In genomic region chrX:53683556-53684414, GRCh38 we compare ENCODE assay signal across 1 cellular context.
A peak's percentile ranks its signal among the peaks of the same experiment; 100 is the strongest.
TF ChIP-seq lines count a peak whose summit lies in the region.

No MANE protein-coding gene starts in this region.

TF ChIP-seq in H1, 55 proteins besides CTCF, POLR2A, EP300 and RAD21 (continued from another document):
- TF ChIP-seq CHD7 (IDR thresholded peaks at IDR 0.05; ENCODE audit: insufficient replicate concordance, low read length) (no peak), BCL11A (IDR thresholded peaks at IDR 0.05; ENCODE audit: low read depth in 2 of 2, low read length in 2 of 2) (no peak), KDM5A (IDR thresholded peaks at IDR 0.05; ENCODE audit: low read length) (no peak), YY1 (IDR thresholded peaks at IDR 0.05; ENCODE audit: low read depth, low read length) (peak; percentile 88), TCF12 (IDR thresholded peaks at IDR 0.05; ENCODE audit: low read depth, low read length) (no peak), GTF2F1 (IDR thresholded peaks at IDR 0.05; ENCODE audit: borderline replicate concordance, low read depth, low read length) (no peak), BRCA1 (IDR thresholded peaks at IDR 0.05; ENCODE audit: low read depth, low read length) (peak; percentile 84), POU5F1 (IDR thresholded peaks at IDR 0.05; ENCODE audit: low read depth, low read length) (no peak), EGR1 (IDR thresholded peaks at IDR 0.05; ENCODE audit: borderline replicate concordance, low read depth, low read length) (no peak), POLR2AphosphoS5 (IDR thresholded peaks at IDR 0.05; ENCODE audit: low read depth, low read length) (peak; percentile 87), MAX (IDR thresholded peaks at IDR 0.05) (peak; percentile 65), MAFK (IDR thresholded peaks at IDR 0.05; ENCODE audit: low read depth, low read length) (no peak), BACH1 (IDR thresholded peaks at IDR 0.05; ENCODE audit: low read length) (peak; percentile 74; the same call in 1 of the 2 replicates), PHF8 (conservative IDR thresholded peaks at IDR 0.05; ENCODE audit: low read depth, low read length) (peak; percentile 78), CBX8 (IDR thresholded peaks at IDR 0.05; ENCODE audit: borderline replicate concordance, low read depth, low read length) (no peak), RFX5 (IDR thresholded peaks at IDR 0.05; ENCODE audit: borderline replicate concordance, low read depth, low read length) (no peak), KDM1A (IDR thresholded peaks at IDR 0.05; ENCODE audit: borderline replicate concordance, low read length) (no peak), CEBPB (IDR thresholded peaks at IDR 0.05; ENCODE audit: low read depth, low read length) (no peak), SAP30 (IDR thresholded peaks at IDR 0.05; ENCODE audit: insufficient read depth, insufficient replicate concordance, low read length) (no peak), TBP (IDR thresholded peaks at IDR 0.05; ENCODE audit: low read depth, low read length) (peak; percentile 63; the same call in 1 of the 2 replicates), CHD2 (IDR thresholded peaks at IDR 0.05; ENCODE audit: low read length) (peak; percentile 93; the same call in 1 of the 2 replicates), SP4 (IDR thresholded peaks at IDR 0.05; ENCODE audit: low read length) (no peak)
